1 cellular context compared by ENCODE assay signal in genomic region chr11:6611092-6612007, GRCh38.
TF ChIP-seq lines count a peak whose summit lies in the region.

No MANE protein-coding gene starts in this region.

TF ChIP-seq in K562, 482 proteins besides CTCF, POLR2A, EP300 and RAD21 (continued from another document and continues in another):
- no peak for TF ChIP-seq CHD7 (IDR thresholded peaks at IDR 0.05; ENCODE audit: low read depth, low read length)
- peak; percentile 60 for TF ChIP-seq SP1 (CRISPR knock-in tag; IDR thresholded peaks at IDR 0.05)
- peak; percentile 70 for TF ChIP-seq SUPT5H (IDR thresholded peaks at IDR 0.05)
- TF ChIP-seq EHMT2 (IDR thresholded peaks at IDR 0.05): no peak
- TF ChIP-seq ZNF24 (IDR thresholded peaks at IDR 0.05): no peak
- TF ChIP-seq ZNF511 (CRISPR knock-in tag; IDR thresholded peaks at IDR 0.05): 0 out of 2 replicates have a peak, but pooled peaks have one; percentile 11
- TF ChIP-seq POLR2AphosphoS5 (IDR thresholded peaks at IDR 0.05; ENCODE audit: control insufficient read depth, insufficient read depth, low read depth, low read length): no peak
- TF ChIP-seq HINFP (tag; conservative IDR thresholded peaks at IDR 0.05; ENCODE audit: low read depth): no peak
- TF ChIP-seq NFRKB (IDR thresholded peaks at IDR 0.05; ENCODE audit: low read depth): no peak
- no peak for TF ChIP-seq KHSRP (IDR thresholded peaks at IDR 0.05)
- no peak for TF ChIP-seq CXXC5 (CRISPR knock-in tag; IDR thresholded peaks at IDR 0.05)
- no peak for TF ChIP-seq ZNF79 (CRISPR knock-in tag; IDR thresholded peaks at IDR 0.05; ENCODE audit: low read depth)
- no peak for TF ChIP-seq ZNF780A (CRISPR knock-in tag; IDR thresholded peaks at IDR 0.05)
- no peak for TF ChIP-seq HDAC2 (IDR thresholded peaks at IDR 0.05)
- no peak for TF ChIP-seq PTBP1 (IDR thresholded peaks at IDR 0.05; ENCODE audit: low read depth, low read length)
- 0 out of 2 replicates have a peak, but pooled peaks have one; percentile 1 for TF ChIP-seq TFE3 (CRISPR knock-in tag; IDR thresholded peaks at IDR 0.05)
- no peak for TF ChIP-seq JUND (IDR thresholded peaks at IDR 0.05; ENCODE audit: borderline replicate concordance, low read depth, low read length)
- no peak for TF ChIP-seq JUND (tag; IDR thresholded peaks at IDR 0.05; ENCODE audit: borderline replicate concordance, low read depth, low read length)
- no peak for TF ChIP-seq COPS2 (conservative IDR thresholded peaks at IDR 0.05)
- TF ChIP-seq PHB (CRISPR knock-in tag; IDR thresholded peaks at IDR 0.05): no peak
- 0 out of 2 replicates have a peak, but pooled peaks have one; percentile 61 for TF ChIP-seq ZNF830 (CRISPR knock-in tag; IDR thresholded peaks at IDR 0.05)
- TF ChIP-seq CAMTA2 (CRISPR knock-in tag; conservative IDR thresholded peaks at IDR 0.05): peak; percentile 20; the same call in 1 of the 2 replicates
- peak; percentile 40; the same call in 1 of the 2 replicates for TF ChIP-seq ZBED1 (IDR thresholded peaks at IDR 0.05)
- TF ChIP-seq SAFB (IDR thresholded peaks at IDR 0.05; ENCODE audit: borderline replicate concordance, low read depth, low read length): no peak
- no peak for TF ChIP-seq SRF (CRISPR knock-in tag; IDR thresholded peaks at IDR 0.05)
- peak; percentile 25; the same call in 1 of the 2 replicates for TF ChIP-seq RFX7 (CRISPR knock-in tag; IDR thresholded peaks at IDR 0.05)
- 0 out of 2 replicates have a peak, but pooled peaks have one; percentile 19 for TF ChIP-seq PML (IDR thresholded peaks at IDR 0.05; ENCODE audit: low read length)
- no peak for TF ChIP-seq U2AF2 (optimal IDR thresholded peaks at IDR 0.05; ENCODE audit: low read depth, low read length)
- no peak for TF ChIP-seq BCL6 (CRISPR knock-in tag; IDR thresholded peaks at IDR 0.05)
- no peak for TF ChIP-seq YY1 (IDR thresholded peaks at IDR 0.05; ENCODE audit: borderline replicate concordance in 1 of 3, control insufficient read depth in 1 of 3, extremely low read depth in 1 of 3, insufficient read depth in 3 of 3, insufficient read length in 1 of 3, insufficient replicate concordance in 2 of 3, low read depth in 1 of 3, low read length in 2 of 3)
- TF ChIP-seq CREBBP (IDR thresholded peaks at IDR 0.05; ENCODE audit: low read depth, low read length): no peak
- no peak; the same call in 1 of the 2 replicates for TF ChIP-seq ETS1 (conservative IDR thresholded peaks at IDR 0.05; ENCODE audit: control insufficient read depth, low read depth, low read length)
- no peak; the same call in 1 of the 2 replicates for TF ChIP-seq ARID4B (CRISPR knock-in tag; IDR thresholded peaks at IDR 0.05)
- no peak for TF ChIP-seq ILK (tag; IDR thresholded peaks at IDR 0.05; ENCODE audit: borderline replicate concordance, low read depth)
- no peak; the same call in 1 of the 2 replicates for TF ChIP-seq OTX1 (CRISPR knock-in tag; IDR thresholded peaks at IDR 0.05)
